Comparison of ENCODE assay signal across 9 cellular contexts in genomic region chr3:133894334-133895207, GRCh38. TPM values are rescaled to one million over a fixed set of nuclear protein-coding genes. Genes with fewer than 3 reads are reported as not detected.
DNase-seq lines count a peak whose midpoint lies in the region; ATAC-seq and TF ChIP-seq lines count a peak whose summit lies in the region.
"Had no signal": no experiment of that assay in that cellular context is flagged by ENCODE, and none has a peak within 500 bp of the region (broad histone marks: within the 10 kb centered on the region; RNA-seq: fewer than 3 reads in every experiment).

No MANE protein-coding gene starts in this region.

- H3K27ac ChIP-seq in caudate nucleus (ENCODE audit: low read depth, low read length) = peak overlapping the region; percentile 76
- peak overlapping the region; percentile 1 to 34 for H3K27ac ChIP-seq in tibial artery

- no peaks in the 10 kb centered on the region for H3K36me3 ChIP-seq in tibial artery

- no peak for TF ChIP-seq CTCF in tibial artery (IDR thresholded peaks at IDR 0.05)

- DNase-seq in NCI-H2081 (lab: John Stamatoyannopoulos, UW) = peak; percentile 19 to 50
- DNase-seq in NCI-H2081 treated with DMSO at 0.1 percent for 48 hours (lab: John Stamatoyannopoulos, UW) = no peak
- DNase-seq in caudate nucleus (lab: John Stamatoyannopoulos, UW) = peak in 5 of 61 donors; percentile 15 to 68 (median 44)
- no peak for DNase-seq in left lobe of liver (ENCODE audit: low spot score)
- DNase-seq in tibial artery = no peak
- DNase-seq in activated naive CD4-positive, alpha-beta T cell (lab: John Stamatoyannopoulos, UW) = no peak
- DNase-seq in putamen (ENCODE audit: low spot score) = no peak

- H3K4me1 ChIP-seq in tibial artery = peaks cover 0 to 24% (median 18%) of the 10 kb centered on the region in 4 donors

- H3K9me3 ChIP-seq in tibial artery = no peaks in the 10 kb centered on the region

- peak overlapping the region; percentile 70 to 87 for H3K4me3 ChIP-seq in tibial artery

- intact Hi-C loops in tibial artery (cut with DNase I; ENCODE audit: low total_unique reads) = no loop called here

- H3K27me3 ChIP-seq in tibial artery = no peaks in the 10 kb centered on the region

- ATAC-seq in left lobe of liver = peak; percentile 42
- ATAC-seq in GM18511 (IDR thresholded peaks at IDR 0.05; ENCODE audit: unreplicated experiment) = no peak

RNA-seq across cellular contexts. Expression of gene RAB6B, which starts 1.1 kb away (rescaled TPM):
- 0.35 TPM for total RNA-seq in left lobe of liver
- total RNA-seq: B cell had no signal

Comparison
In these comparisons a context has a peak if more than half of its experiments do, and no peak if none do; other contexts are left out.
1. DNase-seq: peak in NCI-H2081 (2 of 2); none in NCI-H2081 treated with DMSO at 0.1 percent for 48 hours (single experiment), left lobe of liver (single experiment), tibial artery (0 of 2), activated naive CD4-positive, alpha-beta T cell (0 of 4) and putamen (single experiment).